In genomic region chr10:12504176-12504575, GRCh38 we compare ENCODE assay signal across 15 cellular contexts.
DNase-seq lines count a peak whose midpoint lies in the region; TF ChIP-seq lines count a peak whose summit lies in the region.
"Had no signal": no experiment of that assay in that cellular context is flagged by ENCODE, and none has a peak within 500 bp of the region (broad histone marks: within the 10 kb centered on the region; RNA-seq: fewer than 3 reads in every experiment).

No MANE protein-coding gene starts in this region.

- no peak overlapping the region for H3K4me3 ChIP-seq in coronary artery
- H3K4me3 ChIP-seq: GM23338 had no signal

- intact Hi-C loops in posterior vena cava (cut with DNase I): no loop called here

- peak; percentile 42 for DNase-seq in activated effector memory CD4-positive, alpha-beta T cell treated with anti-CD3 and anti-CD28 coated beads, Interleukin-2, amount 50 U/mL, for 16 hours
- DNase-seq in activated effector memory CD4-positive, alpha-beta T cell treated with Interleukin-2 at 50 U/mL for 16 hours: no peak
- DNase-seq in coronary artery (ENCODE audit: low spot score) (peak; percentile 52), posterior vena cava (ENCODE audit: low spot score) (peak; percentile 34), ureter (ENCODE audit: low spot score) (peak; percentile 39), hepatic stellate cell (ENCODE audit: low spot score) (no peak), retina (no peak)
- DNase-seq in stimulated activated CD4-positive, alpha-beta T cell treated with anti-CD3 and anti-CD28 coated beads, Interleukin-2, amount 100 ng/mL, for 48 hours: no peak
- DNase-seq: C1 segment of cervical spinal cord; CD4-positive, alpha-beta T cell; DMS79 treated with DMSO at 0.1 percent for 48 hours; EL; H7; IMR-90 had no signal

- no peak for TF ChIP-seq CTCF in coronary artery (IDR thresholded peaks at IDR 0.05)

- no peak overlapping the region for H3K27ac ChIP-seq in coronary artery

Comparison
In these comparisons a context has a peak if more than half of its experiments do, and no peak if none do; other contexts are left out.
1. DNase-seq: peak in activated effector memory CD4-positive, alpha-beta T cell treated with anti-CD3 and anti-CD28 coated beads, Interleukin-2, amount 50 U/mL, for 16 hours (single experiment), coronary artery (single experiment), posterior vena cava (single experiment) and ureter (single experiment); none in activated effector memory CD4-positive, alpha-beta T cell treated with Interleukin-2 at 50 U/mL for 16 hours (single experiment), hepatic stellate cell (single experiment), retina (single experiment) and stimulated activated CD4-positive, alpha-beta T cell treated with anti-CD3 and anti-CD28 coated beads, Interleukin-2, amount 100 ng/mL, for 48 hours (0 of 2).